Comparison of ENCODE assay signal across 10 cellular contexts in the genomic region with DNA sequence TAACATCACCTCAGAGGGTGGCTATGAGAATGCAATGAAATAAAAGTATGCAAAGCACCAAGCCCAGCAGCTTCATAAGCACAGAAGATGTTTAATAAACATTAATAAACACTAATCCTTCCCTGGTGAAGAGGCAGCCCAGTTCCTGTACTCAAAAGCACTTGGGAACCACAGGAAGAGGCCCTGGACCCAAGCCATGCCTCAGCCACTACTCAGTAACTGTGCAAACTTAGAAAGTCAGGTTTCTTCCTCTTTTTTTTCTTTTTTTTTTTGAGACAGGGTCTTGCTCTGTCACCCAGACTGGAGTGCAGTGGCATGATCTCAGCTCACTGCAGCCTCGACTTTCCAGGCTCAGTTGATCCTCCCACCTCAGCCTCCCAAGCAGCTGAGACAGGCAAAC. TPM values are rescaled to one million over a fixed set of nuclear protein-coding genes. Genes with fewer than 3 reads are reported as not detected.
DNase-seq lines count a peak whose midpoint lies in the region; ATAC-seq, FAIRE-seq and TF ChIP-seq lines count a peak whose summit lies in the region.
"Had no signal": no experiment of that assay in that cellular context is flagged by ENCODE, and none has a peak within 500 bp of the region (broad histone marks: within the 10 kb centered on the region; RNA-seq: fewer than 3 reads in every experiment).

No MANE protein-coding gene starts in this region.

- H3K27ac ChIP-seq in AG04450 (ENCODE audit: low read depth, low read length), result peak overlapping the region; percentile 11
- peak overlapping the region; percentile 97 for H3K27ac ChIP-seq in left ventricle myocardium inferior (replicated peaks)

- FAIRE-seq in GM18507 (lab: Jason Lieb, UNC), result peak; percentile 52
- FAIRE-seq: D721Med had no signal

- peaks cover 5% of the 10 kb centered on the region for H3K36me3 ChIP-seq in left ventricle myocardium inferior

- CTCF ChIA-PET in AG04450 (lab: Charles Lee), result no interaction called here

- POLR2A ChIA-PET in AG04450 (lab: Yijun Ruan, JAX), result no interaction called here

- no peaks in the 10 kb centered on the region for H3K27me3 ChIP-seq in AG04450 (ENCODE audit: control insufficient read depth, insufficient read depth, low read length)
- no peaks in the 10 kb centered on the region for H3K27me3 ChIP-seq in left ventricle myocardium inferior (ENCODE audit: low read depth)

- H3K4me3 ChIP-seq in AG04450 (ENCODE audit: low read depth, low read length), result no peak overlapping the region
- no peak overlapping the region for H3K4me3 ChIP-seq in left ventricle myocardium inferior

- H3K9me3 ChIP-seq in AG04450 (ENCODE audit: control insufficient read depth, insufficient read depth, low read length) (no peaks in the 10 kb centered on the region), left ventricle myocardium inferior (replicated peaks) (no peaks in the 10 kb centered on the region)

- DNase-seq in AG04450 (ENCODE audit: low read depth, low spot score) (no peak), GM18507 (ENCODE audit: extremely low spot score, insufficient read length, low read depth) (no peak), SKM-1 (lab: John Stamatoyannopoulos, UW; ENCODE audit: unreplicated experiment) (peak; percentile 20), left ventricle myocardium inferior (peak; percentile 50), NCI-H146 (lab: John Stamatoyannopoulos, UW) (no peak), posterior vena cava (ENCODE audit: low spot score) (no peak), hepatic stellate cell (ENCODE audit: low spot score) (no peak)
- DNase-seq: NCI-H1694 had no signal

- intact Hi-C loops in left ventricle myocardium inferior (cut with micrococcal nuclease), result no loop called here
- intact Hi-C loops in posterior vena cava (cut with DNase I), result no loop called here

- TF ChIP-seq CTCF in AG04450 (IDR thresholded peaks at IDR 0.05; ENCODE audit: low read depth, low read length) (no peak), left ventricle myocardium inferior (IDR thresholded peaks at IDR 0.05; ENCODE audit: borderline replicate concordance) (no peak)

- ATAC-seq in HG03108 (IDR thresholded peaks at IDR 0.05; ENCODE audit: unreplicated experiment), result no peak

- H3K4me1 ChIP-seq in left ventricle myocardium inferior, result peaks cover 100% of the 10 kb centered on the region

RNA-seq across cellular contexts. Expression of a gene that starts 5.3 kb away (rescaled TPM):
- polyA plus RNA-seq in AG04450 (2011; rRNA removed), result 53.7 and 65.9 TPM in 2 replicates
- polyA minus RNA-seq in AG04450 (2011; rRNA and poly(A)+ RNA removed), result 66.7 and 69.8 TPM in 2 replicates
- 53.7 TPM for total RNA-seq in left ventricle myocardium inferior
- total RNA-seq in posterior vena cava, result 10 to 100 TPM; 71.1 to 81.2 TPM

Comparison
In these comparisons a context has a peak if more than half of its experiments do, and no peak if none do; other contexts are left out.
1. DNase-seq: peak in SKM-1 (single experiment) and left ventricle myocardium inferior (single experiment); none in AG04450 (single experiment), GM18507 (single experiment), NCI-H146 (single experiment), posterior vena cava (single experiment) and hepatic stellate cell (single experiment).